Comparison of ENCODE assay signal across 10 cellular contexts in genomic region chr22:46377566-46378498, GRCh38. TPM values are rescaled to one million over a fixed set of nuclear protein-coding genes. Genes with fewer than 3 reads are reported as not detected.
A peak's percentile ranks its signal among the peaks of the same experiment; 100 is the strongest.
DNase-seq lines count a peak whose midpoint lies in the region; ATAC-seq and TF ChIP-seq lines count a peak whose summit lies in the region.
"Had no signal": no experiment of that assay in that cellular context is flagged by ENCODE, and none has a peak within 500 bp of the region (broad histone marks: within the 10 kb centered on the region; RNA-seq: fewer than 3 reads in every experiment).

No MANE protein-coding gene starts in this region.

- H3K9ac ChIP-seq in mucosa of stomach (ENCODE audit: low read length) = peak overlapping the region; percentile 48

- no peaks in the 10 kb centered on the region for H3K9me3 ChIP-seq in mucosa of stomach (ENCODE audit: control insufficient read depth, low read length)

- no peaks in the 10 kb centered on the region for H3K27me3 ChIP-seq in mucosa of stomach (ENCODE audit: control insufficient read depth, insufficient read depth, low read length)
- H3K27me3 ChIP-seq in foreskin keratinocyte = no peaks in the 10 kb centered on the region

- no peaks in the 10 kb centered on the region for H3K36me3 ChIP-seq in mucosa of stomach (ENCODE audit: control insufficient read depth, insufficient read depth, low read length)

- DNase-seq in COLO829 (ENCODE audit: low spot score) (peak; percentile 35), LoVo (ENCODE audit: low spot score) (peak; percentile 76), epithelial cell of esophagus (ENCODE audit: low read depth) (peak; percentile 47), NCI-H226 (no peak), NCI-H510A treated with DMSO at 0.1 percent for 48 hours (lab: John Stamatoyannopoulos, UW) (no peak), foreskin keratinocyte (no peak)
- DNase-seq: COR-L47, spleen had no signal

- TF ChIP-seq CTCF in epithelial cell of esophagus (IDR thresholded peaks at IDR 0.05; ENCODE audit: insufficient read depth, low read depth, low read length, missing control alignments) = no peak
- TF ChIP-seq CTCF in foreskin keratinocyte (conservative IDR thresholded peaks at IDR 0.05) = no peak

- ATAC-seq in HG03442 (IDR thresholded peaks at IDR 0.05; ENCODE audit: unreplicated experiment) (no peak), foreskin keratinocyte (no peak)

- peaks cover 75% of the 10 kb centered on the region for H3K4me1 ChIP-seq in mucosa of stomach (ENCODE audit: control insufficient read depth, insufficient read depth, low read length)
- no peaks in the 10 kb centered on the region for H3K4me1 ChIP-seq in foreskin keratinocyte

- no peak overlapping the region for H3K27ac ChIP-seq in foreskin keratinocyte
- H3K27ac ChIP-seq: spleen had no signal

- no peak overlapping the region for H3K4me3 ChIP-seq in epithelial cell of esophagus (ENCODE audit: low read length)
- no peak overlapping the region for H3K4me3 ChIP-seq in mucosa of stomach (ENCODE audit: low read length)
- H3K4me3 ChIP-seq: spleen had no signal

RNA-seq across cellular contexts. Expression of gene TRMU, which starts 42.3 kb away (rescaled TPM):
- total RNA-seq in foreskin keratinocyte = 35.8 and 42.7 TPM in 2 replicates
- 35.4 and 45.0 TPM in 2 replicates for polyA plus RNA-seq in foreskin keratinocyte

Comparison
In these comparisons a context has a peak if more than half of its experiments do, and no peak if none do; other contexts are left out.
1. DNase-seq: peak in COLO829 (single experiment), LoVo (single experiment) and epithelial cell of esophagus (single experiment); none in NCI-H226 (single experiment), NCI-H510A treated with DMSO at 0.1 percent for 48 hours (single experiment) and foreskin keratinocyte (0 of 2).